9 cellular contexts compared by ENCODE assay signal in the genomic region with DNA sequence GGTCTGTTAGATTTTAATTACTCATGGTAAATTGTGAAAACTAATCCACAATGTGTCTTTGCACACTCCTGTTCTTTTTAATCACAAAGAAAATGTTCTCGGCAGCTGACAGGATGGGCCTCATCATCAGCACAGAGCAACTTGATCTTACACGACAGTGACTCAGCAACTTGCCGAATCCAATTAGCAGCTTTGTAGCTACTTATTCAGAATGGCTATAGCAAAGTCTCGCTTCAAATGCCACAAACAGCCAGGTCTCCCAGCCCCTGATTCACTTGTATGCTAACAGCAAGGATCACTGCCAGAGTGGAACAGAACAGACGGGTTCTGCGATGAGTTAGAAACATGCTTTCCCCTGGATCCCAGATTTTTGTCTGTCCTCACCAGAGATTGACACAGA.
A peak's percentile ranks its signal among the peaks of the same experiment; 100 is the strongest.
DNase-seq lines count a peak whose midpoint lies in the region; ATAC-seq and TF ChIP-seq lines count a peak whose summit lies in the region.
"Had no signal": no experiment of that assay in that cellular context is flagged by ENCODE, and none has a peak within 500 bp of the region (broad histone marks: within the 10 kb centered on the region; RNA-seq: fewer than 3 reads in every experiment).

No MANE protein-coding gene starts in this region.

- no peak overlapping the region for H3K14ac ChIP-seq in H9 (ENCODE audit: insufficient read depth, low read length)

- H4K20me1 ChIP-seq in H9 (ENCODE audit: control insufficient read depth, insufficient read depth, insufficient read length) (no peaks in the 10 kb centered on the region), osteoblast (ENCODE audit: insufficient read depth, low read length) (no peaks in the 10 kb centered on the region)

- peaks cover 28 to 29% of the 10 kb centered on the region in 2 experiments for H3K9me3 Mint-ChIP-seq in H9

- H2BK120ac ChIP-seq in H9 (ENCODE audit: low read depth, low read length, poor library complexity, severe bottlenecking) = no peak overlapping the region

- peaks cover 22 to 37% (median 26%) of the 10 kb centered on the region in 3 experiments for H3K36me3 Mint-ChIP-seq in H9 (ENCODE audit: insufficient read depth in 1 of 3, low read depth in 3 of 3)

- H2BK5ac ChIP-seq in H9 (ENCODE audit: insufficient read length, low read length) = no peak overlapping the region

- H2BK20ac ChIP-seq in H9 (ENCODE audit: low read depth, low read length, poor library complexity, severe bottlenecking) = no peak overlapping the region

- TF ChIP-seq CTCF in H9 (conservative IDR thresholded peaks at IDR 0.05) (no peak), fibroblast of villous mesenchyme (IDR thresholded peaks at IDR 0.05; ENCODE audit: insufficient read depth, low read depth, low read length) (no peak), osteoblast (IDR thresholded peaks at IDR 0.05; ENCODE audit: extremely low read depth, low read depth, low read length) (no peak)

- no CpG with 5 or more reads among the region's 6 CpGs for WGBS in H9 (ENCODE audit: extremely low coverage, insufficient read length, low lambda C conversion rate)

- no peaks in the 10 kb centered on the region for H3K23me2 ChIP-seq in H9 (ENCODE audit: insufficient read length, low read depth, low read length, poor library complexity, severe bottlenecking)

- peak overlapping the region; percentile 86 to 96 (median 86); a peak in 6 of 7 replicates for H3K27ac Mint-ChIP-seq in H9

- no peak overlapping the region for H2BK15ac ChIP-seq in H9 (ENCODE audit: low read depth, low read length)

- H3K79me2 ChIP-seq in H9 (ENCODE audit: insufficient read depth, low read length) (no peaks in the 10 kb centered on the region), osteoblast (ENCODE audit: insufficient read depth, low read length) (no peaks in the 10 kb centered on the region)

- H3K27me3 ChIP-seq in H9 (ENCODE audit: insufficient read depth, low read length) (no peaks in the 10 kb centered on the region), SJCRH30 (no peaks in the 10 kb centered on the region), osteoblast (ENCODE audit: insufficient read depth, low read length) (no peaks in the 10 kb centered on the region)
- H3K27me3 ChIP-seq: Peyer's patch had no signal

- H4K5ac ChIP-seq in H9 (ENCODE audit: insufficient read length, low read depth, low read length) = no peak overlapping the region

- no peak overlapping the region for H3K56ac ChIP-seq in H9 (ENCODE audit: insufficient read length, low read depth, low read length)

- no peaks in the 10 kb centered on the region for H3K36me3 ChIP-seq in SJCRH30
- no peaks in the 10 kb centered on the region for H3K36me3 ChIP-seq in osteoblast (ENCODE audit: insufficient read depth, low read length)
- H3K36me3 ChIP-seq: Peyer's patch had no signal

- DNase-seq in H9 (peak; percentile 66), SJCRH30 (peak; percentile 61 to 79), fibroblast of villous mesenchyme (ENCODE audit: low read depth) (peak; percentile 69), osteoblast (ENCODE audit: insufficient read length, low spot score, missing footprints) (no peak), cerebellar cortex (ENCODE audit: low spot score) (no peak), CD1c-positive myeloid dendritic cell (ENCODE audit: extremely low spot score) (no peak), HuH-7 (ENCODE audit: low spot score) (no peak)
- DNase-seq: Peyer's patch had no signal

- no peak overlapping the region for H3K4me3 Mint-ChIP-seq in H9

- H3K18ac ChIP-seq in H9 (ENCODE audit: insufficient read length, low read depth, low read length) = no peak overlapping the region

- no peak overlapping the region for H4K8ac ChIP-seq in H9 (replicated peaks; ENCODE audit: insufficient read length, low read depth, low read length)

- H3K9me3 ChIP-seq in H9 (ENCODE audit: control insufficient read depth, low read depth, low read length) (no peaks in the 10 kb centered on the region), SJCRH30 (replicated peaks) (0 out of 2 replicates have a peak, but pooled peaks cover 3% of the 10 kb centered on the region), osteoblast (ENCODE audit: low read depth, low read length) (no peaks in the 10 kb centered on the region)

- H3K23ac ChIP-seq in H9 (ENCODE audit: insufficient read length, low read depth, low read length) = no peak overlapping the region

- H3K4me1 ChIP-seq in H9 (ENCODE audit: insufficient read depth, low read length) (peaks cover 2% of the 10 kb centered on the region; the same call in 1 of the 2 replicates), SJCRH30 (peaks cover 13% of the 10 kb centered on the region), osteoblast (ENCODE audit: insufficient read depth, low read length) (peaks cover 8% of the 10 kb centered on the region)
- H3K4me1 ChIP-seq: Peyer's patch had no signal

- H3K4me3 ChIP-seq in SJCRH30 (peak overlapping the region; percentile 20), fibroblast of villous mesenchyme (ENCODE audit: low read depth, low read length) (no peak overlapping the region), osteoblast (ENCODE audit: insufficient read depth, low read length) (no peak overlapping the region)
- H3K4me3 ChIP-seq: Peyer's patch had no signal

- no peak overlapping the region for H4K91ac ChIP-seq in H9 (ENCODE audit: insufficient read length, low read depth, low read length)

- peaks cover 16 to 17% of the 10 kb centered on the region in 2 experiments for H3K4me1 Mint-ChIP-seq in H9

- no peak overlapping the region for H3K9ac ChIP-seq in H9 (ENCODE audit: extremely low read depth, insufficient read length, low read length)

- ATAC-seq in GM21717 (IDR thresholded peaks at IDR 0.05; ENCODE audit: unreplicated experiment) = no peak

- H3K4me2 ChIP-seq in H9 (ENCODE audit: insufficient read depth, insufficient read length, low read length) (no peak overlapping the region), osteoblast (ENCODE audit: insufficient read depth, low read length) (peak overlapping the region; percentile 27)

- no peak overlapping the region for H3T11ph ChIP-seq in H9 (ENCODE audit: low read length)

- H3K4ac ChIP-seq in H9 (ENCODE audit: low read depth, low read length) = no peak overlapping the region

- no peaks in the 10 kb centered on the region for H3K79me1 ChIP-seq in H9 (ENCODE audit: insufficient read depth, low read depth, low read length, poor library complexity, severe bottlenecking)

- H2BK12ac ChIP-seq in H9 (ENCODE audit: insufficient read length, low read depth, low read length) = no peak overlapping the region

- no peak overlapping the region for H3K27ac ChIP-seq in H9 (ENCODE audit: insufficient read length, low read depth, low read length)
- peak overlapping the region; percentile 90 for H3K27ac ChIP-seq in SJCRH30
- peak overlapping the region; percentile 34 for H3K27ac ChIP-seq in osteoblast (ENCODE audit: low read depth, low read length)
- H3K27ac ChIP-seq: Peyer's patch had no signal

- no peak overlapping the region for H2AFZ ChIP-seq in H9 (ENCODE audit: low read length)
- peak overlapping the region; percentile 70 for H2AFZ ChIP-seq in osteoblast (ENCODE audit: low read length)

- no peak overlapping the region for H2AK5ac ChIP-seq in H9 (ENCODE audit: insufficient read length, low read length)

- peaks cover 2% of the 10 kb centered on the region for H3K27me3 Mint-ChIP-seq in H9 (ENCODE audit: low read depth)

Comparison
In these comparisons a context has a peak if more than half of its experiments do, and no peak if none do; other contexts are left out.
1. DNase-seq: peak in H9 (single experiment), SJCRH30 (2 of 2) and fibroblast of villous mesenchyme (single experiment); none in osteoblast (single experiment), cerebellar cortex (single experiment), CD1c-positive myeloid dendritic cell (single experiment) and HuH-7 (single experiment).